12 cellular contexts compared by ENCODE assay signal in genomic region chr1:150543500-150544143, GRCh38. TPM values are rescaled to one million over a fixed set of nuclear protein-coding genes. Genes with fewer than 3 reads are reported as not detected.
DNase-seq lines count a peak whose midpoint lies in the region; FAIRE-seq and TF ChIP-seq lines count a peak whose summit lies in the region.
"Had no signal": no experiment of that assay in that cellular context is flagged by ENCODE, and none has a peak within 500 bp of the region (broad histone marks: within the 10 kb centered on the region; RNA-seq: fewer than 3 reads in every experiment).

No MANE protein-coding gene starts in this region.

- no peaks in the 10 kb centered on the region for H3K36me3 ChIP-seq in bronchial epithelial cell (ENCODE audit: control insufficient read depth, insufficient read depth, low read length)
- H3K36me3 ChIP-seq in mesendoderm (ENCODE audit: control insufficient read depth, insufficient read depth, low read length), result no peaks in the 10 kb centered on the region
- no peaks in the 10 kb centered on the region for H3K36me3 ChIP-seq in kidney (ENCODE audit: control insufficient read depth in 1 of 2, insufficient read depth in 2 of 2, low read length in 2 of 2)

- H3K23ac ChIP-seq in mesendoderm (ENCODE audit: low read length), result no peak overlapping the region

- no peaks in the 10 kb centered on the region for H3K79me2 ChIP-seq in mesendoderm (ENCODE audit: control insufficient read depth, insufficient read depth, low read length)

- H3K27me3 ChIP-seq in bronchial epithelial cell (ENCODE audit: control insufficient read depth, insufficient read depth, low read length) (no peaks in the 10 kb centered on the region), mesendoderm (ENCODE audit: insufficient read depth, low read length, poor library complexity) (no peaks in the 10 kb centered on the region), dorsolateral prefrontal cortex (peaks cover 0 to 5% (median 0%) of the 10 kb centered on the region in 45 donors)

- H3K27ac ChIP-seq in mesendoderm (ENCODE audit: low read depth, low read length) (no peak overlapping the region), kidney (ENCODE audit: low read depth in 2 of 2, low read length in 2 of 2) (no peak overlapping the region), dorsolateral prefrontal cortex (no peak overlapping the region)

- no peak overlapping the region for H4K5ac ChIP-seq in mesendoderm (ENCODE audit: low read length)

- no peak overlapping the region for H3K4me2 ChIP-seq in mesendoderm (ENCODE audit: low read length)

- no peak overlapping the region for H4K8ac ChIP-seq in mesendoderm (ENCODE audit: low read depth, low read length)

- H3K56ac ChIP-seq in mesendoderm (ENCODE audit: low read length), result no peak overlapping the region

- no peak overlapping the region for H2BK5ac ChIP-seq in mesendoderm (ENCODE audit: low read length)

- no peaks in the 10 kb centered on the region for H3K79me1 ChIP-seq in mesendoderm (ENCODE audit: low read length)

- H3K4me3 ChIP-seq in bronchial epithelial cell (ENCODE audit: low read depth, low read length), result no peak overlapping the region
- no peak overlapping the region for H3K4me3 ChIP-seq in mesendoderm (ENCODE audit: low read length)
- no peak overlapping the region for H3K4me3 ChIP-seq in kidney (ENCODE audit: low read length in 2 of 2)
- no peak overlapping the region for H3K4me3 ChIP-seq in dorsolateral prefrontal cortex

- no peaks in the 10 kb centered on the region for H3K9me3 ChIP-seq in kidney (ENCODE audit: control insufficient read depth in 1 of 2, low read length in 2 of 2)

- no peak overlapping the region for H2BK120ac ChIP-seq in mesendoderm (ENCODE audit: low read depth, low read length)

- no peak for FAIRE-seq in bronchial epithelial cell (lab: Jason Lieb, UNC)
- no peak for FAIRE-seq in kidney (lab: Jason Lieb, UNC)
- FAIRE-seq: RCC 7860 had no signal

- TF ChIP-seq CTCF in bronchial epithelial cell (IDR thresholded peaks at IDR 0.05; ENCODE audit: insufficient read depth, low read length, severe bottlenecking), result no peak
- no peak for TF ChIP-seq CTCF in kidney (IDR thresholded peaks at IDR 0.05; ENCODE audit: borderline replicate concordance, extremely low read depth, insufficient read depth)
- TF ChIP-seq CTCF in dorsolateral prefrontal cortex (IDR thresholded peaks at IDR 0.05 in 54 of 56, conservative IDR thresholded peaks at IDR 0.05 in 2 of 56; ENCODE audit: low read depth in 1 of 56, partially characterized antibody in 56 of 56), result no peak

- DNase-seq in COLO668 (lab: John Stamatoyannopoulos, UW; ENCODE audit: unreplicated experiment) (peak; percentile 85), NCI-H2029 treated with DMSO at 0.1 percent for 48 hours (lab: John Stamatoyannopoulos, UW) (peak; percentile 56), bronchial epithelial cell (ENCODE audit: low read depth) (peak; percentile 79), mesendoderm (no peak), kidney (no peak), NCI-H187 treated with DMSO at 0.1 percent for 48 hours (lab: John Stamatoyannopoulos, UW) (no peak), dorsolateral prefrontal cortex (no peak)
- no peak for DNase-seq in activated CD4-positive, alpha-beta T cell treated with anti-CD3 and anti-CD28 coated beads for 1 hour
- DNase-seq: activated B cell treated with CpG ODN at 0.5 μM for 24 hours; activated effector memory CD4-positive, alpha-beta T cell treated with anti-CD3 and anti-CD28 coated beads, Interleukin-2, amount 50 U/mL, for 16 hours had no signal

- intact Hi-C loops in kidney (cut with DNase I), result no loop called here
- intact Hi-C loops in dorsolateral prefrontal cortex (cut with DNase I), result no loop called here

- no peak overlapping the region for H2AK5ac ChIP-seq in mesendoderm (ENCODE audit: low read length)

- H3K4ac ChIP-seq in mesendoderm (ENCODE audit: low read depth, low read length), result no peak overlapping the region

- no CpG with 5 or more reads among the region's 13 CpGs for WGBS in mesendoderm (ENCODE audit: extremely low coverage, insufficient coverage, low lambda C conversion rate)

- H3K4me1 ChIP-seq in mesendoderm (ENCODE audit: control insufficient read depth, low read depth, low read length), result no peaks in the 10 kb centered on the region
- peaks cover 0 to 3% of the 10 kb centered on the region in 2 donors for H3K4me1 ChIP-seq in kidney (ENCODE audit: control insufficient read depth in 1 of 2, insufficient read depth in 1 of 2, low read depth in 1 of 2, low read length in 2 of 2)

- H3K9ac ChIP-seq in mesendoderm (ENCODE audit: low read length), result peak overlapping the region; percentile 29
- no peak overlapping the region for H3K9ac ChIP-seq in kidney (ENCODE audit: low read length in 2 of 2)

- no peak overlapping the region for H2BK15ac ChIP-seq in mesendoderm (replicated peaks; ENCODE audit: low read depth)

- no peak overlapping the region for H3K18ac ChIP-seq in mesendoderm (ENCODE audit: low read length)

RNA-seq across cellular contexts. Expression of gene ADAMTSL4, which starts 5.6 kb away (rescaled TPM):
- total RNA-seq in bronchial epithelial cell, result 1.2 and 1.6 TPM in 2 replicates
- 1.8 TPM for polyA plus RNA-seq in mesendoderm (2013, experiment 1 of 2)
- 2.3 TPM for polyA plus RNA-seq in mesendoderm (2013, experiment 2 of 2)
- 20.0 TPM for total RNA-seq in kidney
- 6.9 TPM for polyA plus RNA-seq in kidney (ENCODE audit: insufficient read depth, low read depth, low replicate concordance)
- total RNA-seq in dorsolateral prefrontal cortex, result 1 to 10 TPM in 102 of 120 experiments, under 1 TPM in 18; 0.25 to 8.0 (median 1.9) TPM

RNA-seq across cellular contexts. Expression of gene FALEC, which starts 28.1 kb away (rescaled TPM):
- not detected in 2 replicates for total RNA-seq in bronchial epithelial cell
- polyA plus RNA-seq in mesendoderm (2013, experiment 1 of 2), result not detected
- 0.24 TPM for polyA plus RNA-seq in mesendoderm (2013, experiment 2 of 2)
- not detected for total RNA-seq in kidney
- not detected for polyA plus RNA-seq in kidney (ENCODE audit: insufficient read depth, low read depth, low replicate concordance)
- total RNA-seq in dorsolateral prefrontal cortex, result 1 to 10 TPM in 111 of 120 experiments, under 1 TPM in 1, not detected in 8; 0.99 to 5.8 (median 2.4) TPM
- total RNA-seq: H4 had no signal

RNA-seq across cellular contexts. Expression of gene ECM1, which starts 35.7 kb away (rescaled TPM):
- total RNA-seq in bronchial epithelial cell (5.5 and 5.8 TPM in 2 replicates), kidney (9.2 TPM), dorsolateral prefrontal cortex (10 to 100 TPM in 117 of 120 experiments, 1 to 10 TPM in 3; 6.8 to 31.3 (median 17.2) TPM)
- 1.3 TPM for polyA plus RNA-seq in mesendoderm (2013, experiment 1 of 2)
- polyA plus RNA-seq in mesendoderm (2013, experiment 2 of 2), result 1.1 TPM
- 36.4 TPM for polyA plus RNA-seq in kidney (ENCODE audit: insufficient read depth, low read depth, low replicate concordance)

RNA-seq across cellular contexts. Expression of gene MCL1, which starts 35.8 kb away (rescaled TPM):
- total RNA-seq in bronchial epithelial cell, result 247 and 280 TPM in 2 replicates
- polyA plus RNA-seq in mesendoderm (2013, experiment 1 of 2), result 146 TPM
- 147 TPM for polyA plus RNA-seq in mesendoderm (2013, experiment 2 of 2)
- total RNA-seq in kidney, result 253 TPM
- 79.5 TPM for polyA plus RNA-seq in kidney (ENCODE audit: insufficient read depth, low read depth, low replicate concordance)
- total RNA-seq in dorsolateral prefrontal cortex, result 100 to 1,000 TPM in 19 of 120 experiments, 10 to 100 TPM in 101; 43.4 to 130 (median 70.6) TPM

RNA-seq across cellular contexts. Expression of gene TARS2, which starts 56.4 kb away (rescaled TPM):
- total RNA-seq in bronchial epithelial cell, result 14.5 and 18.1 TPM in 2 replicates
- 15.5 TPM for polyA plus RNA-seq in mesendoderm (2013, experiment 1 of 2)
- polyA plus RNA-seq in mesendoderm (2013, experiment 2 of 2), result 16.6 TPM
- 25.6 TPM for total RNA-seq in kidney
- 20.4 TPM for polyA plus RNA-seq in kidney (ENCODE audit: insufficient read depth, low read depth, low replicate concordance)
- total RNA-seq in dorsolateral prefrontal cortex, result 10 to 100 TPM; 30.3 to 63.1 (median 45.8) TPM

Comparison
In these comparisons a context has a peak if more than half of its experiments do, and no peak if none do; other contexts are left out.
1. DNase-seq: peak in COLO668 (single experiment), NCI-H2029 treated with DMSO at 0.1 percent for 48 hours (single experiment) and bronchial epithelial cell (single experiment); none in mesendoderm (single experiment), kidney (single experiment), NCI-H187 treated with DMSO at 0.1 percent for 48 hours (single experiment), dorsolateral prefrontal cortex (0 of 10) and activated CD4-positive, alpha-beta T cell treated with anti-CD3 and anti-CD28 coated beads for 1 hour (single experiment).